In the genomic region with DNA sequence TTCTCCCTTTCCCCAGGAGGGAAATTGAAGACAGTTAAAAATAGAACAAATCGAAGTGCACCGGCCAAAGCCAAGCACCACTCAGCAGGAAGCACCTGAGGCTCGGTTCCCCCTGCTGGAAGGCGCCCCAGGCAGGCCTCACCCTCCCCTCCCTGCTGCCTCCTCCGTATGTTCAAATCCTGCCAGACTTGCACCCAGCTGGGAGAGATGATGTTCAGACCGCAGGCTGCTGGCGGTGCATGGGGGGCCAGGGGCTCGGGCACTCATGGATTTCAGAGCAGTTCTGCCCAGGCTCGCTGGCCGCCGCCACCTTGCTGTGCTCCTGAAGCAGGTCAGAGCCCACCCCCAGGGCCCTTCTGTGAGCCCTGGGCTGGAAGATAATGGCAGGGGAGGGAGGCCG, we compare ENCODE assay signal across 12 cellular contexts.
"Had no signal": no experiment of that assay in that cellular context is flagged by ENCODE, and none has a peak within 500 bp of the region (broad histone marks: within the 10 kb centered on the region; RNA-seq: fewer than 3 reads in every experiment).

No MANE protein-coding gene starts in this region.

- H3K27ac ChIP-seq: foreskin keratinocyte, left ventricle myocardium inferior, neutrophil, tibial artery, vagina had no signal

- ATAC-seq: foreskin keratinocyte had no signal

- H3K4me1 Mint-ChIP-seq: stimulated activated effector memory CD8-positive, alpha-beta T cell treated with anti-CD3 and anti-CD28 coated beads, Interleukin-12 subunit alpha, Interleukin-12 subunit beta, amount 100 ng/mL, for 72 hours had no signal

- H3K4me1 ChIP-seq: foreskin keratinocyte, left ventricle myocardium inferior, tibial artery, vagina had no signal

- H3K27ac Mint-ChIP-seq: activated CD4-positive, alpha-beta memory T cell treated with anti-CD3 and anti-CD28 coated beads, Interleukin-2, amount 10 ng/mL, durations not matched to agents 7 days and 5 days; stimulated activated effector memory CD8-positive, alpha-beta T cell treated with anti-CD3 and anti-CD28 coated beads, Interleukin-12 subunit alpha, Interleukin-12 subunit beta, amount 100 ng/mL, for 72 hours had no signal

- H3K4me3 Mint-ChIP-seq: activated CD4-positive, alpha-beta memory T cell treated with anti-CD3 and anti-CD28 coated beads, Interleukin-2, amount 10 ng/mL, durations not matched to agents 7 days and 5 days; activated naive CD8-positive, alpha-beta T cell treated with anti-CD3 and anti-CD28 coated beads, Interleukin-2, amount 10 ng/mL, durations not matched to agents 7 days and 5 days; stimulated activated effector memory CD8-positive, alpha-beta T cell treated with anti-CD3 and anti-CD28 coated beads, Interleukin-12 subunit alpha, Interleukin-12 subunit beta, amount 100 ng/mL, for 72 hours had no signal

- H3K9me3 Mint-ChIP-seq: activated CD4-positive, alpha-beta memory T cell treated with anti-CD3 and anti-CD28 coated beads, Interleukin-2, amount 10 ng/mL, durations not matched to agents 7 days and 5 days; activated naive CD8-positive, alpha-beta T cell treated with anti-CD3 and anti-CD28 coated beads, Interleukin-2, amount 10 ng/mL, durations not matched to agents 7 days and 5 days; stimulated activated effector memory CD8-positive, alpha-beta T cell treated with anti-CD3 and anti-CD28 coated beads, Interleukin-12 subunit alpha, Interleukin-12 subunit beta, amount 100 ng/mL, for 72 hours had no signal

- H3K27me3 ChIP-seq: tibial artery, vagina had no signal

- H3K4me3 ChIP-seq: left ventricle myocardium inferior, tibial artery, vagina had no signal

- DNase-seq: activated CD4-positive, alpha-beta memory T cell treated with anti-CD3 and anti-CD28 coated beads, Interleukin-2, amount 10 ng/mL, durations not matched to agents 7 days and 5 days; activated gamma-delta T cell treated with Interleukin-2 at 50 U/mL for 16 hours; aorta; foreskin keratinocyte; head of caudate nucleus; kidney; left ventricle myocardium inferior had no signal

- H3K36me3 ChIP-seq: left ventricle myocardium inferior, neutrophil, tibial artery, vagina had no signal

- H3K36me3 Mint-ChIP-seq: activated naive CD8-positive, alpha-beta T cell treated with anti-CD3 and anti-CD28 coated beads, Interleukin-2, amount 10 ng/mL, durations not matched to agents 7 days and 5 days; stimulated activated effector memory CD8-positive, alpha-beta T cell treated with anti-CD3 and anti-CD28 coated beads, Interleukin-12 subunit alpha, Interleukin-12 subunit beta, amount 100 ng/mL, for 72 hours had no signal
